8 cellular contexts compared by ENCODE assay signal in the genomic region with DNA sequence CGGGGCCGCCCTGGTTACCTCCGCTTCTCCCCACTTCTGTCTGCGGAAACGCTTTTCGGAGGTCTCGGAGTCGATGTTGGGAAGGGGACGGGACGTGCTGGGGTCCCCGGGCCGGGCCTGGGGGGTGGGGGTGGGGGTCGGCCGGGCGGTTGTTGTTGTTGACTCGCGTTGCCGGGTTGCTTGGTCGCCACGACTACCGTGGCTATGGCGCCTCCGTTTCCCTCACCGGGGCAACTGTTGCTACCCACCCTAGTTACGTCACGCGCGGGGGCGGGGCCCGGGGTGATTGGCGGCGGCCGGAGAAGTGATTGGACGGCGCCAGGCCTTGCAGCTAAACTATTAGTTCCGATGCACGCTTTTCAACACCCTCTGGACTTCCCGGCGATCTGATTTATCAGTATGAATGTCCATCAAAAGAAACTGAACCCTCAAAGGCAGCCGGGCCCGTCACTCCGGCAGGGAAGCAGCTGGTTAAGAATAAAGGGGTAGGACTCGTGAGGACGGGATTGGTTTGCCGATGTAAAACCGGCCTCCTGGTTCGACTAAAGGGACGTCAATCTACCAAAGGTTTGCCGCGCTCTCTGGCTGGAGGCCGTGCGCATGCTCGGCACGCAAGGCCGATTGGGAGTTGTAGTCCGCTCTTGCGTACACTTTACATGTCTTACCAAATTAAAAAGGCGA. TPM values are rescaled to one million over a fixed set of nuclear protein-coding genes. Genes with fewer than 3 reads are reported as not detected.
DNase-seq lines count a peak whose midpoint lies in the region; ATAC-seq and TF ChIP-seq lines count a peak whose summit lies in the region.

A gene (minus strand): TSS at position 236 of the 681 bp plus-strand sequence. CDS start 12,477 bp downstream, outside the sequence.

- WGBS in ovary, 3 donors = 0 to 1% (median 0%) methylated on average over 56 to 58 of the region's 58 CpGs

- peak; percentile 21 for TF ChIP-seq EP300 in ovary (IDR thresholded peaks at IDR 0.05)

- intact Hi-C loops in Right ventricle myocardium superior (cut with DNase I) = no loop called here
- intact Hi-C loops in ovary (cut with DNase I) = loop anchor here in 1 of 4 donors (5.0 kb wide), 1 partner anchor 54 kb away; a partner anchor contains a TSS
- intact Hi-C loops in tibial artery (cut with DNase I; ENCODE audit: low total_unique reads) = loop anchor here (5.0 kb wide), 1 partner anchor 76 kb away; no protein-coding TSS in a partner anchor

- H3K36me3 Mint-ChIP-seq in T-cell = no peaks in the 10 kb centered on the region

- H3K9me3 ChIP-seq in adipocyte (ENCODE audit: control insufficient read depth, low read length) = no peaks in the 10 kb centered on the region
- no peaks in the 10 kb centered on the region for H3K9me3 ChIP-seq in ovary
- H3K9me3 ChIP-seq in tibial artery = no peaks in the 10 kb centered on the region

- no peaks in the 10 kb centered on the region for H3K27me3 Mint-ChIP-seq in T-cell

- H3K27ac Mint-ChIP-seq in T-cell = peak within 1 kb of the TSS; percentile 97 to 98

- H3K4me1 Mint-ChIP-seq in T-cell = peaks cover 38 to 55% (median 48%) of the 10 kb centered on the region in 3 donors

- CTCF ChIA-PET in T-cell (lab: Charles Lee) = no interaction called here

- POLR2A ChIA-PET in T-cell (lab: Charles Lee) = interaction anchor here in 1 of 2 donors (0.6 to 3.0 kb wide), 9 partner anchors 13 to 166 kb away, joined by 3 to 14 read pairs (median 4); a partner anchor contains a TSS

- peak within 1 kb of the TSS; percentile 82 to 92 (median 91) for H3K4me3 Mint-ChIP-seq in T-cell

- peak within 1 kb of the TSS; percentile 95 for H3K9ac ChIP-seq in adipocyte (ENCODE audit: low read length)

- TF ChIP-seq CTCF in GM12864 (IDR thresholded peaks at IDR 0.05; ENCODE audit: low read depth, low read length, missing control alignments) (no peak), ovary (IDR thresholded peaks at IDR 0.05) (no peak), tibial artery (IDR thresholded peaks at IDR 0.05) (no peak)

- H3K4me3 ChIP-seq in GM12864 (ENCODE audit: low read depth, low read length) = peak within 1 kb of the TSS; percentile 86
- H3K4me3 ChIP-seq in adipocyte (ENCODE audit: low read length) = peak within 1 kb of the TSS; percentile 96
- H3K4me3 ChIP-seq in ovary = peak within 1 kb of the TSS; percentile 97
- peak within 1 kb of the TSS; percentile 89 to 93 for H3K4me3 ChIP-seq in tibial artery

- H3K9me3 Mint-ChIP-seq in T-cell = no peaks in the 10 kb centered on the region

- ATAC-seq in HG02870 (IDR thresholded peaks at IDR 0.05; ENCODE audit: unreplicated experiment) (peak; percentile 76), T-cell (replicated peaks in 1 of 4) (peak; percentile 77 to 82 (median 80)), Right ventricle myocardium superior (ENCODE audit: poor library complexity) (peak; percentile 88)

- H3K27ac ChIP-seq in ovary (peak within 1 kb of the TSS; percentile 92 to 97), tibial artery (peak within 1 kb of the TSS; percentile 100)

- no peaks in the 10 kb centered on the region for H3K27me3 ChIP-seq in adipocyte (replicated peaks; ENCODE audit: control insufficient read depth, insufficient read depth, low read length)
- no peaks in the 10 kb centered on the region for H3K27me3 ChIP-seq in ovary
- no peaks in the 10 kb centered on the region for H3K27me3 ChIP-seq in tibial artery

- no peaks in the 10 kb centered on the region for H3K36me3 ChIP-seq in adipocyte (ENCODE audit: control insufficient read depth, insufficient read depth, low read length, severe bottlenecking)
- H3K36me3 ChIP-seq in ovary = no peaks in the 10 kb centered on the region
- no peaks in the 10 kb centered on the region for H3K36me3 ChIP-seq in tibial artery

- peaks cover 17% of the 10 kb centered on the region for H3K4me1 ChIP-seq in adipocyte (ENCODE audit: control insufficient read depth, insufficient read depth, low read length)
- no peaks in the 10 kb centered on the region for H3K4me1 ChIP-seq in ovary (ENCODE audit: insufficient read depth)
- peaks cover 0 to 38% (median 28%) of the 10 kb centered on the region in 4 donors for H3K4me1 ChIP-seq in tibial artery

- DNase-seq in GM12864 (ENCODE audit: low read depth) (peak; percentile 100), NCI-H146 (lab: John Stamatoyannopoulos, UW) (peak; percentile 100), T-cell (peak; percentile 99 to 100 (median 100)), adipocyte (ENCODE audit: low read depth) (peak; percentile 99), Right ventricle myocardium superior (peak; percentile 100), ovary (peak; percentile 100), tibial artery (peak; percentile 100)

- peak; percentile 9 for TF ChIP-seq POLR2A in ovary (IDR thresholded peaks at IDR 0.05)

RNA-seq across cellular contexts. Expression of the gene that starts here (rescaled TPM):
- total RNA-seq in T-cell (10 to 100 TPM; 18.4 to 27.1 (median 23.1) TPM), Right ventricle myocardium superior (13.0 TPM), ovary (10 to 100 TPM in 5 of 7 donors, 1 to 10 TPM in 2; 2.4 to 16.1 (median 14.7) TPM)
- polyA plus RNA-seq in ovary = 1 to 10 TPM; 1.2 to 7.6 TPM

Comparison
In these comparisons a context has a peak if more than half of its experiments do, and no peak if none do; other contexts are left out.
1. Peak in every context shown above with its lines: DNase-seq, ATAC-seq, H3K4me3 ChIP-seq and H3K27ac ChIP-seq.